18 cellular contexts compared by ENCODE assay signal in the genomic region with DNA sequence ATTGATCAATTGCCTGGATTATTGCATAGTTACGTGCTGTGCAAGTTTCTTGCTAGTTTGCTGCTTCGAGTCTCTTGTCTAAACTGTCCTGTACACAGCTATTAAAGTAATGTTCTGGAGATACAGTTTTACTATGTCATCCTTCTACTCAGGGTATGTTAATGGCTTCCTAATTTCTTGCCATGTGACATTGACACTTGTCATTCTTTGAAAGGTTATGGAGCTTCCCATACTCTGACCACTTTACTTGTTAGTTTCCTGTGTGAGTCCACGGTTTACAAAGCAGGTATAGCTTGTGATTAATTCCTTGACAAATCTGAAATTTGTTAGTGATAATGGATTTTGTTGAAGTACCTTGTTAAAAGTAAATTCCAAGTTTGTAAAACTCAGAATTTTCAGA.
DNase-seq lines count a peak whose midpoint lies in the region; ATAC-seq, FAIRE-seq and TF ChIP-seq lines count a peak whose summit lies in the region.
"Had no signal": no experiment of that assay in that cellular context is flagged by ENCODE, and none has a peak within 500 bp of the region (broad histone marks: within the 10 kb centered on the region; RNA-seq: fewer than 3 reads in every experiment).

No MANE protein-coding gene starts in this region.

- no peak overlapping the region for H2BK120ac ChIP-seq in H1 (replicated peaks; ENCODE audit: low read depth, low read length)

- H3K4me1 ChIP-seq in H1 (replicated peaks in 1 of 4; ENCODE audit: control insufficient read depth in 3 of 4, insufficient read depth in 4 of 4, low read length in 3 of 4) (peaks cover 6 to 40% (median 19%) of the 10 kb centered on the region in 4 experiments; a peak in 5 of 7 replicates), uterus (peaks cover 0 to 7% of the 10 kb centered on the region in 2 donors)
- H3K4me1 ChIP-seq in CD8-positive, alpha-beta T cell (ENCODE audit: insufficient read depth, low read length): peaks cover 3% of the 10 kb centered on the region

- H3K79me2 ChIP-seq in H1 (ENCODE audit: control insufficient read depth in 1 of 2, insufficient read depth in 2 of 2, low read length in 2 of 2): peaks cover 9 to 93% of the 10 kb centered on the region in 2 experiments; a peak in 3 of 4 replicates

- POLR2A ChIA-PET in activated CD8-positive, alpha-beta T cell treated with anti-CD3 and anti-CD28 coated beads for 36 hours (lab: Charles Lee): no interaction called here
- POLR2A ChIA-PET in activated CD8-positive, alpha-beta T cell treated with anti-CD3 and anti-CD28 coated beads, Interleukin-2, amount 10 ng/mL, durations not matched to agents 7 days and 5 days (lab: Charles Lee): no interaction called here
- POLR2A ChIA-PET in H1 (lab: Charles Lee; ENCODE audit: partially characterized antibody): interaction anchor here (1.2 kb wide), 1 partner anchor 67 kb away, joined by 4 read pairs; no protein-coding TSS in a partner anchor
- POLR2A ChIA-PET in CD8-positive, alpha-beta T cell (lab: Charles Lee): interaction anchor here (0.7 kb wide), 1 partner anchor 25 kb away, joined by 4 read pairs; no protein-coding TSS in a partner anchor

- TF ChIP-seq POLR2A in H1 (IDR thresholded peaks at IDR 0.05; ENCODE audit: control extremely low read depth in 1 of 2, low read depth in 2 of 2, low read length in 2 of 2) (no peak), uterus (IDR thresholded peaks at IDR 0.05) (no peak)

- H4K8ac ChIP-seq in H1 (ENCODE audit: extremely low read depth, insufficient read depth, low read length): no peak overlapping the region

- no peaks in the 10 kb centered on the region for H3K27me3 ChIP-seq in H1 (replicated peaks in 1 of 4; ENCODE audit: control insufficient read depth in 3 of 4, extremely low read depth in 1 of 4, insufficient read depth in 3 of 4, low read length in 3 of 4)
- H3K27me3 ChIP-seq in uterus: no peaks in the 10 kb centered on the region
- no peaks in the 10 kb centered on the region for H3K27me3 ChIP-seq in CD8-positive, alpha-beta T cell (ENCODE audit: insufficient read depth, low read length)

- FAIRE-seq in H1 (lab: Jason Lieb, UNC): no peak
- FAIRE-seq: GM12892, GM19239, H54, HTR-8/SVneo had no signal

- peaks cover 15% of the 10 kb centered on the region for H3K4me1 Mint-ChIP-seq in activated CD8-positive, alpha-beta T cell treated with anti-CD3 and anti-CD28 coated beads for 36 hours (ENCODE audit: low read depth)
- H3K4me1 Mint-ChIP-seq in activated CD8-positive, alpha-beta T cell treated with anti-CD3 and anti-CD28 coated beads, Interleukin-2, amount 10 ng/mL, durations not matched to agents 7 days and 5 days (ENCODE audit: low read depth): peaks cover 10% of the 10 kb centered on the region
- peaks cover 13% of the 10 kb centered on the region for H3K4me1 Mint-ChIP-seq in stimulated activated effector memory CD8-positive, alpha-beta T cell treated with anti-CD3 and anti-CD28 coated beads, Interleukin-12 subunit alpha, Interleukin-12 subunit beta, amount 100 ng/mL, for 72 hours
- peaks cover 30 to 61% of the 10 kb centered on the region in 2 donors for H3K4me1 Mint-ChIP-seq in stimulated activated naive B cell treated with anti-CD40 and anti-IgM and Interleukin-4, amounts not matched to agents 10 μg/mL and 1 μg/mL and 100 μg/mL, for 72 hours
- peaks cover 16% of the 10 kb centered on the region for H3K4me1 Mint-ChIP-seq in CD8-positive, alpha-beta T cell (ENCODE audit: low read depth)

- peaks cover 1% of the 10 kb centered on the region for H3K27me3 Mint-ChIP-seq in activated CD8-positive, alpha-beta T cell treated with anti-CD3 and anti-CD28 coated beads for 36 hours
- no peaks in the 10 kb centered on the region for H3K27me3 Mint-ChIP-seq in activated CD8-positive, alpha-beta T cell treated with anti-CD3 and anti-CD28 coated beads, Interleukin-2, amount 10 ng/mL, durations not matched to agents 7 days and 5 days (ENCODE audit: low read depth)
- H3K27me3 Mint-ChIP-seq in stimulated activated naive B cell treated with anti-CD40 and anti-IgM and Interleukin-4, amounts not matched to agents 10 μg/mL and 1 μg/mL and 100 μg/mL, for 72 hours: no peaks in the 10 kb centered on the region
- H3K27me3 Mint-ChIP-seq in CD8-positive, alpha-beta T cell (ENCODE audit: low read depth): peaks cover 2% of the 10 kb centered on the region
- H3K27me3 Mint-ChIP-seq: CD8-positive, alpha-beta memory T cell had no signal

- no peak overlapping the region for H3K27ac ChIP-seq in H1 (ENCODE audit: low read depth, low read length)
- H3K27ac ChIP-seq in uterus: no peak overlapping the region
- H3K27ac ChIP-seq in CD8-positive, alpha-beta T cell (ENCODE audit: low read depth, low read length): no peak overlapping the region
- H3K27ac ChIP-seq: 22Rv1 had no signal

- H4K5ac ChIP-seq in H1 (ENCODE audit: insufficient read length, low read depth, low read length): no peak overlapping the region

- H3K4ac ChIP-seq in H1 (replicated peaks; ENCODE audit: insufficient read length, low read depth, low read length): no peak overlapping the region

- H3K79me1 ChIP-seq in H1 (ENCODE audit: low read depth, low read length): no peaks in the 10 kb centered on the region; the same call in 1 of the 2 replicates

- TF ChIP-seq EP300 in H1 (IDR thresholded peaks at IDR 0.05; ENCODE audit: borderline replicate concordance in 1 of 2, low read depth in 2 of 2, low read length in 2 of 2): no peak

- TF ChIP-seq CTCF in activated CD8-positive, alpha-beta T cell treated with anti-CD3 and anti-CD28 coated beads for 36 hours (IDR thresholded peaks at IDR 0.05): no peak
- TF ChIP-seq CTCF in H1 (IDR thresholded peaks at IDR 0.05; ENCODE audit: control extremely low read depth in 1 of 3, insufficient read depth in 1 of 3, low read depth in 1 of 3, low read length in 3 of 3) (no peak), uterus (IDR thresholded peaks at IDR 0.05) (no peak)
- TF ChIP-seq CTCF in CD8-positive, alpha-beta T cell (IDR thresholded peaks at IDR 0.05): no peak

- no peak overlapping the region; a peak in 1 of 4 replicates for H3K4me2 ChIP-seq in H1 (ENCODE audit: insufficient read depth in 1 of 2, low read depth in 2 of 2, low read length in 2 of 2)

- H3K9me3 Mint-ChIP-seq in activated CD8-positive, alpha-beta T cell treated with anti-CD3 and anti-CD28 coated beads for 36 hours: no peaks in the 10 kb centered on the region
- no peaks in the 10 kb centered on the region for H3K9me3 Mint-ChIP-seq in activated CD8-positive, alpha-beta T cell treated with anti-CD3 and anti-CD28 coated beads, Interleukin-2, amount 10 ng/mL, durations not matched to agents 7 days and 5 days (ENCODE audit: insufficient read depth)
- H3K9me3 Mint-ChIP-seq in stimulated activated effector memory CD8-positive, alpha-beta T cell treated with anti-CD3 and anti-CD28 coated beads, Interleukin-12 subunit alpha, Interleukin-12 subunit beta, amount 100 ng/mL, for 72 hours: no peaks in the 10 kb centered on the region
- no peaks in the 10 kb centered on the region for H3K9me3 Mint-ChIP-seq in stimulated activated naive B cell treated with anti-CD40 and anti-IgM and Interleukin-4, amounts not matched to agents 10 μg/mL and 1 μg/mL and 100 μg/mL, for 72 hours
- no peaks in the 10 kb centered on the region for H3K9me3 Mint-ChIP-seq in CD8-positive, alpha-beta T cell
- H3K9me3 Mint-ChIP-seq: CD14-positive monocyte; CD8-positive, alpha-beta memory T cell had no signal

- no peak overlapping the region for H2BK5ac ChIP-seq in H1 (ENCODE audit: low read depth, low read length)

- no peak overlapping the region for H3K14ac ChIP-seq in H1 (ENCODE audit: insufficient read length)

- whole genome bisulfite sequencing in H1 (ENCODE audit: extremely low coverage in 1 of 2, insufficient coverage in 1 of 2, insufficient read length in 1 of 2, insufficient replicate concordance in 2 of 2, low coverage in 1 of 2, low lambda C conversion rate in 2 of 2, missing lambda C conversion rate in 1 of 2), 2 experiments: 88% methylated on average over 3 of the region's 3 CpGs; no CpG with 5 or more reads in 1 of the 2 experiments

- no peak overlapping the region for H2BK12ac ChIP-seq in H1 (ENCODE audit: low read depth, low read length)

- CTCF ChIA-PET in activated CD8-positive, alpha-beta T cell treated with anti-CD3 and anti-CD28 coated beads for 36 hours (lab: Charles Lee): interaction anchor here (1.3 kb wide), 2 partner anchors 81 to 491 kb away, joined by 3 read pairs; no protein-coding TSS in a partner anchor
- CTCF ChIA-PET in activated CD8-positive, alpha-beta T cell treated with anti-CD3 and anti-CD28 coated beads, Interleukin-2, amount 10 ng/mL, durations not matched to agents 7 days and 5 days (lab: Charles Lee): no interaction called here
- CTCF ChIA-PET in H1 (lab: Charles Lee; ENCODE audit: partially characterized antibody): interaction anchor here (1.2 kb wide), 1 partner anchor 25 kb away, joined by 5 read pairs; no protein-coding TSS in a partner anchor
- CTCF ChIA-PET in CD8-positive, alpha-beta T cell (lab: Charles Lee): no interaction called here

- no peak for DNase-seq in activated CD8-positive, alpha-beta T cell treated with anti-CD3 and anti-CD28 coated beads for 36 hours
- no peak for DNase-seq in activated CD8-positive, alpha-beta T cell treated with anti-CD3 and anti-CD28 coated beads, Interleukin-2, amount 10 ng/mL, durations not matched to agents 7 days and 5 days
- DNase-seq in H1 (ENCODE audit: low read depth in 1 of 2, low spot score in 2 of 2): no peak
- DNase-seq in left lobe of liver (ENCODE audit: low spot score): no peak
- no peak for DNase-seq in stimulated activated effector memory CD8-positive, alpha-beta T cell treated with anti-CD3 and anti-CD28 coated beads, Interleukin-12 subunit alpha, Interleukin-12 subunit beta, amount 100 ng/mL, for 72 hours (ENCODE audit: low spot score in 2 of 2)
- DNase-seq in uterus: no peak
- no peak for DNase-seq in stimulated activated naive B cell treated with anti-CD40 and anti-IgM and Interleukin-4, amounts not matched to agents 10 μg/mL and 1 μg/mL and 100 μg/mL, for 72 hours
- DNase-seq in CD8-positive, alpha-beta T cell: no peak
- DNase-seq: Caco-2; CD8-positive, alpha-beta memory T cell; DND-41; GDM1 had no signal

- H2BK15ac ChIP-seq in H1 (ENCODE audit: low read length): no peak overlapping the region

- peaks cover 11 to 17% of the 10 kb centered on the region in 2 experiments for H4K20me1 ChIP-seq in H1 (replicated peaks in 1 of 2; ENCODE audit: control insufficient read depth in 1 of 2, insufficient read depth in 2 of 2, low read length in 2 of 2)

- TF ChIP-seq RAD21 in H1 (IDR thresholded peaks at IDR 0.05 in 1 of 2, conservative IDR thresholded peaks at IDR 0.05 in 1 of 2; ENCODE audit: low read depth in 2 of 2, low read length in 2 of 2): no peak

- H2AK5ac ChIP-seq in H1 (ENCODE audit: low read depth, low read length): no peak overlapping the region

- H3K36me3 Mint-ChIP-seq in activated CD8-positive, alpha-beta T cell treated with anti-CD3 and anti-CD28 coated beads for 36 hours (ENCODE audit: low read depth): no peaks in the 10 kb centered on the region
- H3K36me3 Mint-ChIP-seq in activated CD8-positive, alpha-beta T cell treated with anti-CD3 and anti-CD28 coated beads, Interleukin-2, amount 10 ng/mL, durations not matched to agents 7 days and 5 days (ENCODE audit: low read depth): no peaks in the 10 kb centered on the region
- H3K36me3 Mint-ChIP-seq in stimulated activated effector memory CD8-positive, alpha-beta T cell treated with anti-CD3 and anti-CD28 coated beads, Interleukin-12 subunit alpha, Interleukin-12 subunit beta, amount 100 ng/mL, for 72 hours: no peaks in the 10 kb centered on the region
- H3K36me3 Mint-ChIP-seq in stimulated activated naive B cell treated with anti-CD40 and anti-IgM and Interleukin-4, amounts not matched to agents 10 μg/mL and 1 μg/mL and 100 μg/mL, for 72 hours: peaks cover 7% of the 10 kb centered on the region in 2 donors
- no peaks in the 10 kb centered on the region for H3K36me3 Mint-ChIP-seq in CD8-positive, alpha-beta T cell
- H3K36me3 Mint-ChIP-seq: CD14-positive monocyte had no signal

- ATAC-seq in activated CD8-positive, alpha-beta T cell treated with anti-CD3 and anti-CD28 coated beads for 36 hours: peak; percentile 64
- ATAC-seq in activated CD8-positive, alpha-beta T cell treated with anti-CD3 and anti-CD28 coated beads, Interleukin-2, amount 10 ng/mL, durations not matched to agents 7 days and 5 days: no peak
- ATAC-seq in left lobe of liver: peak; percentile 5
- peak; percentile 62 for ATAC-seq in stimulated activated effector memory CD8-positive, alpha-beta T cell treated with anti-CD3 and anti-CD28 coated beads, Interleukin-12 subunit alpha, Interleukin-12 subunit beta, amount 100 ng/mL, for 72 hours
- ATAC-seq in stimulated activated naive B cell treated with anti-CD40 and anti-IgM and Interleukin-4, amounts not matched to agents 10 μg/mL and 1 μg/mL and 100 μg/mL, for 72 hours (replicated peaks): no peak
- no peak for ATAC-seq in CD8-positive, alpha-beta T cell

- H3K36me3 ChIP-seq in H1 (ENCODE audit: control insufficient read depth in 2 of 4, insufficient read depth in 4 of 4, low read length in 3 of 4) (no peaks in the 10 kb centered on the region), uterus (no peaks in the 10 kb centered on the region)
- H3K36me3 ChIP-seq in CD8-positive, alpha-beta T cell (ENCODE audit: insufficient read depth, low read length): no peaks in the 10 kb centered on the region

- H3K23ac ChIP-seq in H1 (ENCODE audit: insufficient read length): no peak overlapping the region

- no peak overlapping the region for H3K18ac ChIP-seq in H1 (ENCODE audit: extremely low read depth, low read length)

- no peak overlapping the region for H3K27ac Mint-ChIP-seq in activated CD8-positive, alpha-beta T cell treated with anti-CD3 and anti-CD28 coated beads for 36 hours
- no peak overlapping the region for H3K27ac Mint-ChIP-seq in activated CD8-positive, alpha-beta T cell treated with anti-CD3 and anti-CD28 coated beads, Interleukin-2, amount 10 ng/mL, durations not matched to agents 7 days and 5 days
- H3K27ac Mint-ChIP-seq in stimulated activated effector memory CD8-positive, alpha-beta T cell treated with anti-CD3 and anti-CD28 coated beads, Interleukin-12 subunit alpha, Interleukin-12 subunit beta, amount 100 ng/mL, for 72 hours: no peak overlapping the region
- H3K27ac Mint-ChIP-seq in stimulated activated naive B cell treated with anti-CD40 and anti-IgM and Interleukin-4, amounts not matched to agents 10 μg/mL and 1 μg/mL and 100 μg/mL, for 72 hours: no peak overlapping the region
- no peak overlapping the region for H3K27ac Mint-ChIP-seq in CD8-positive, alpha-beta T cell
- H3K27ac Mint-ChIP-seq: CD8-positive, alpha-beta memory T cell had no signal

- H3K9ac ChIP-seq in H1 (replicated peaks in 1 of 4; ENCODE audit: extremely low read depth in 1 of 4, low read depth in 3 of 4, low read length in 3 of 4): no peak overlapping the region

- intact Hi-C loops in activated CD8-positive, alpha-beta T cell treated with anti-CD3 and anti-CD28 coated beads for 36 hours (cut with micrococcal nuclease): no loop called here
- intact Hi-C loops in uterus (cut with DNase I; ENCODE audit: low total_unique reads): loop anchor here (10.0 kb wide), 1 partner anchor 71 kb away; no protein-coding TSS in a partner anchor
- intact Hi-C loops in CD8-positive, alpha-beta T cell (cut with DNase I, micrococcal nuclease): no loop called here

- no peak overlapping the region for H3K4me3 ChIP-seq in H1 (ENCODE audit: extremely low read depth in 1 of 4, insufficient read depth in 2 of 4, low read depth in 3 of 4, low read length in 4 of 4)
- H3K4me3 ChIP-seq in uterus: no peak overlapping the region
- no peak overlapping the region for H3K4me3 ChIP-seq in CD8-positive, alpha-beta T cell (ENCODE audit: low read depth, low read length)

- no peaks in the 10 kb centered on the region for H3K9me3 ChIP-seq in H1 (ENCODE audit: insufficient read depth in 2 of 2, low read depth in 1 of 2, low read length in 1 of 2)
- H3K9me3 ChIP-seq in uterus: no peaks in the 10 kb centered on the region
- H3K9me3 ChIP-seq in CD8-positive, alpha-beta T cell (ENCODE audit: low read length): no peaks in the 10 kb centered on the region
- H3K9me3 ChIP-seq: Caco-2 had no signal

- no peaks in the 10 kb centered on the region for H3K23me2 ChIP-seq in H1 (ENCODE audit: low read depth, low read length)

- no peak overlapping the region for H2BK20ac ChIP-seq in H1 (ENCODE audit: low read length)

- no peak overlapping the region for H3K4me3 Mint-ChIP-seq in activated CD8-positive, alpha-beta T cell treated with anti-CD3 and anti-CD28 coated beads for 36 hours
- H3K4me3 Mint-ChIP-seq in activated CD8-positive, alpha-beta T cell treated with anti-CD3 and anti-CD28 coated beads, Interleukin-2, amount 10 ng/mL, durations not matched to agents 7 days and 5 days: no peak overlapping the region
- H3K4me3 Mint-ChIP-seq in stimulated activated effector memory CD8-positive, alpha-beta T cell treated with anti-CD3 and anti-CD28 coated beads, Interleukin-12 subunit alpha, Interleukin-12 subunit beta, amount 100 ng/mL, for 72 hours: no peak overlapping the region
- H3K4me3 Mint-ChIP-seq in stimulated activated naive B cell treated with anti-CD40 and anti-IgM and Interleukin-4, amounts not matched to agents 10 μg/mL and 1 μg/mL and 100 μg/mL, for 72 hours: no peak overlapping the region
- no peak overlapping the region for H3K4me3 Mint-ChIP-seq in CD8-positive, alpha-beta T cell
- H3K4me3 Mint-ChIP-seq: CD14-positive monocyte; CD8-positive, alpha-beta memory T cell had no signal

- no peak overlapping the region for H2AFZ ChIP-seq in H1 (ENCODE audit: low read length)

- H3K56ac ChIP-seq in H1 (replicated peaks; ENCODE audit: insufficient read length, low read depth, low read length): no peak overlapping the region

- peak overlapping the region; percentile 22 for H4K91ac ChIP-seq in H1 (replicated peaks; ENCODE audit: insufficient read length, low read length)

Comparison
In these comparisons a context has a peak if more than half of its experiments do, and no peak if none do; other contexts are left out.
1. ATAC-seq: peak in activated CD8-positive, alpha-beta T cell treated with anti-CD3 and anti-CD28 coated beads for 36 hours (single experiment), left lobe of liver (single experiment) and stimulated activated effector memory CD8-positive, alpha-beta T cell treated with anti-CD3 and anti-CD28 coated beads, Interleukin-12 subunit alpha, Interleukin-12 subunit beta, amount 100 ng/mL, for 72 hours (single experiment); none in activated CD8-positive, alpha-beta T cell treated with anti-CD3 and anti-CD28 coated beads, Interleukin-2, amount 10 ng/mL, durations not matched to agents 7 days and 5 days (single experiment), stimulated activated naive B cell treated with anti-CD40 and anti-IgM and Interleukin-4, amounts not matched to agents 10 μg/mL and 1 μg/mL and 100 μg/mL, for 72 hours (0 of 2) and CD8-positive, alpha-beta T cell (single experiment).
2. CTCF ChIA-PET loops: an anchor here in activated CD8-positive, alpha-beta T cell treated with anti-CD3 and anti-CD28 coated beads for 36 hours (1.3 kb wide) and H1 (1.2 kb wide); none called in activated CD8-positive, alpha-beta T cell treated with anti-CD3 and anti-CD28 coated beads, Interleukin-2, amount 10 ng/mL, durations not matched to agents 7 days and 5 days and CD8-positive, alpha-beta T cell.
3. POLR2A ChIA-PET loops: an anchor here in H1 (1.2 kb wide) and CD8-positive, alpha-beta T cell (0.7 kb wide); none called in activated CD8-positive, alpha-beta T cell treated with anti-CD3 and anti-CD28 coated beads for 36 hours and activated CD8-positive, alpha-beta T cell treated with anti-CD3 and anti-CD28 coated beads, Interleukin-2, amount 10 ng/mL, durations not matched to agents 7 days and 5 days.